11 cellular contexts compared by ENCODE assay signal in the genomic region with DNA sequence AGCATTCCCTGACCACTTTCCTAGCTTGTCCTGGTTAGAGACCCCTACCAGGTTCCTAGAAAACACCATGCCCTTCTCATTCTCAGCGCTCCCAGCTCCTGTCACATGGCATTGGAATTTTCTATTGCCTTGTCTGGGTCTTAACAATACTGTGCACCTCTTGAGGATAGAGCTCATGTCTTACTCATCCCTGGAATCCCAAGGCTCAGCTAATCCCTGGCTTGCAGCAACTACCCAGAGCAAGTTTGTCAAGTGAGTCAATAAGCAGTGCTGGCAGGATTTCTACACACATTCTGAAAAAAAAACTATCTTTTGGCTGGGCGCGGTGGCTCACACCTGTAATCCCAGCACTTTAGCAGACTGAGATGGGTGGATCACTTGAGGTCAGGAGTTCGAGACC. TPM values are rescaled to one million over a fixed set of nuclear protein-coding genes. Genes with fewer than 3 reads are reported as not detected.
DNase-seq lines count a peak whose midpoint lies in the region; ATAC-seq, FAIRE-seq and TF ChIP-seq lines count a peak whose summit lies in the region.
"Had no signal": no experiment of that assay in that cellular context is flagged by ENCODE, and none has a peak within 500 bp of the region (broad histone marks: within the 10 kb centered on the region; RNA-seq: fewer than 3 reads in every experiment).

No MANE protein-coding gene starts in this region.

- ATAC-seq in body of pancreas = peak; percentile 41
- no peak for ATAC-seq in GM18511 (IDR thresholded peaks at IDR 0.05; ENCODE audit: unreplicated experiment)
- ATAC-seq: left ventricle myocardium superior had no signal

- POLR2A ChIA-PET in BJ (lab: Charles Lee) = interaction anchor here (0.7 to 0.8 kb wide), 3 partner anchors 14 to 602 kb away, joined by 3 to 5 read pairs (median 3); partner anchors contain the start of gene SFXN4

- no peak overlapping the region for H3K9ac ChIP-seq in mesendoderm (ENCODE audit: low read length)

- no peak for TF ChIP-seq CTCF in BJ (IDR thresholded peaks at IDR 0.05; ENCODE audit: insufficient read depth, low read depth, low read length)
- no peak for TF ChIP-seq CTCF in body of pancreas (IDR thresholded peaks at IDR 0.05)

- no peak for TF ChIP-seq POLR2A in body of pancreas (IDR thresholded peaks at IDR 0.05)

- no peak overlapping the region for H3K56ac ChIP-seq in mesendoderm (ENCODE audit: low read length)

- H2BK5ac ChIP-seq in mesendoderm (ENCODE audit: low read length) = no peak overlapping the region

- no peak overlapping the region for H3K4ac ChIP-seq in mesendoderm (ENCODE audit: low read depth, low read length)

- no peaks in the 10 kb centered on the region for H3K79me1 ChIP-seq in mesendoderm (ENCODE audit: low read length)

- no peak overlapping the region for H3K23ac ChIP-seq in mesendoderm (ENCODE audit: low read length)

- no peaks in the 10 kb centered on the region for H3K79me2 ChIP-seq in mesendoderm (ENCODE audit: control insufficient read depth, insufficient read depth, low read length)

- CTCF ChIA-PET in BJ (lab: Yijun Ruan, JAX) = interaction anchor here (0.9 to 3.4 kb wide), 7 partner anchors 8 to 59 kb away, joined by 3 to 18 read pairs (median 4); partner anchors contain the start of gene GRK5

- no peak overlapping the region for H4K5ac ChIP-seq in mesendoderm (ENCODE audit: low read length)

- H3K18ac ChIP-seq in mesendoderm (ENCODE audit: low read length) = no peak overlapping the region

- peak; percentile 65 for FAIRE-seq in HTR-8/SVneo (lab: Jason Lieb, UNC)

- H2BK120ac ChIP-seq in mesendoderm (ENCODE audit: low read depth, low read length) = no peak overlapping the region

- H3K4me1 ChIP-seq in body of pancreas (peaks cover 17% of the 10 kb centered on the region), mesendoderm (ENCODE audit: control insufficient read depth, low read depth, low read length) (no peaks in the 10 kb centered on the region)
- H3K4me1 ChIP-seq: uterus had no signal

- H3K27ac ChIP-seq in body of pancreas (peak overlapping the region; percentile 39 to 69 (median 59)), mesendoderm (ENCODE audit: low read depth, low read length) (no peak overlapping the region)
- H3K27ac ChIP-seq: uterus had no signal

- H3K27me3 ChIP-seq in BJ (ENCODE audit: control insufficient read depth, insufficient read depth, low read length) (no peaks in the 10 kb centered on the region), body of pancreas (no peaks in the 10 kb centered on the region), mesendoderm (ENCODE audit: insufficient read depth, low read length, poor library complexity) (no peaks in the 10 kb centered on the region)
- H3K27me3 ChIP-seq: uterus had no signal

- intact Hi-C loops in body of pancreas (cut with DNase I) = no loop called here

- H3K4me2 ChIP-seq in mesendoderm (ENCODE audit: low read length) = no peak overlapping the region

- H2BK15ac ChIP-seq in mesendoderm (replicated peaks; ENCODE audit: low read depth) = no peak overlapping the region

- H4K8ac ChIP-seq in mesendoderm (ENCODE audit: low read depth, low read length) = no peak overlapping the region

- DNase-seq in BJ (ENCODE audit: low read depth) (peak; percentile 88), HTR-8/SVneo (ENCODE audit: insufficient read length, low spot score) (peak; percentile 79), body of pancreas (peak in 2 of 4 donors; percentile 16 to 43), mesendoderm (peak; percentile 73), NCI-H1694 treated with DMSO at 0.1 percent for 48 hours (lab: John Stamatoyannopoulos, UW) (no peak), NCI-H2081 (lab: John Stamatoyannopoulos, UW) (no peak), DMS53 (lab: John Stamatoyannopoulos, UW) (no peak)
- DNase-seq: left ventricle myocardium superior; stimulated activated CD4-positive, alpha-beta T cell treated with anti-CD3 and anti-CD28 coated beads, Interleukin-15, amount 100 ng/mL, for 24 hours; uterus had no signal

- H3K4me3 ChIP-seq in BJ (ENCODE audit: low read depth, low read length) = no peak overlapping the region
- H3K4me3 ChIP-seq in body of pancreas = no peak overlapping the region
- H3K4me3 ChIP-seq in mesendoderm (ENCODE audit: low read length) = no peak overlapping the region
- H3K4me3 ChIP-seq: uterus had no signal

- no peaks in the 10 kb centered on the region for H3K36me3 ChIP-seq in BJ (ENCODE audit: control insufficient read depth, insufficient read depth, low read length)
- no peaks in the 10 kb centered on the region for H3K36me3 ChIP-seq in body of pancreas (replicated peaks in 1 of 2; ENCODE audit: insufficient read depth in 1 of 2, low read depth in 2 of 2)
- no peaks in the 10 kb centered on the region for H3K36me3 ChIP-seq in mesendoderm (ENCODE audit: control insufficient read depth, insufficient read depth, low read length)
- H3K36me3 ChIP-seq: uterus had no signal

- H2AK5ac ChIP-seq in mesendoderm (ENCODE audit: low read length) = no peak overlapping the region

- H3K9me3 ChIP-seq in body of pancreas = no peaks in the 10 kb centered on the region
- H3K9me3 ChIP-seq: uterus had no signal

- 51 to 60% methylated on average over 4 of the region's 4 CpGs for WGBS in body of pancreas, 2 donors
- no CpG with 5 or more reads among the region's 4 CpGs for WGBS in mesendoderm (ENCODE audit: extremely low coverage, insufficient coverage, low lambda C conversion rate)

RNA-seq across cellular contexts. Expression of gene PRDX3, which starts 11.7 kb away (rescaled TPM):
- polyA plus RNA-seq in BJ (2011; rRNA removed) = 280 and 336 TPM in 2 replicates
- 57.8 and 109 TPM in 2 replicates for polyA minus RNA-seq in BJ (2011; rRNA and poly(A)+ RNA removed)
- total RNA-seq in body of pancreas = 10 to 100 TPM; 46.1 to 61.7 TPM
- polyA plus RNA-seq in mesendoderm (2013, experiment 1 of 2) = 163 TPM
- 181 TPM for polyA plus RNA-seq in mesendoderm (2013, experiment 2 of 2)

RNA-seq across cellular contexts. Expression of gene GRK5, which starts 17.0 kb away (rescaled TPM):
- 14.7 and 20.8 TPM in 2 replicates for polyA plus RNA-seq in BJ (2011; rRNA removed)
- 7.6 and 8.3 TPM in 2 replicates for polyA minus RNA-seq in BJ (2011; rRNA and poly(A)+ RNA removed)
- total RNA-seq in body of pancreas = 1 to 10 TPM; 3.4 to 4.9 TPM
- polyA plus RNA-seq in mesendoderm (2013, experiment 1 of 2) = 2.7 TPM
- 2.7 TPM for polyA plus RNA-seq in mesendoderm (2013, experiment 2 of 2)

RNA-seq across cellular contexts. Expression of gene SFXN4, which starts 24.8 kb away (rescaled TPM):
- 9.6 and 15.8 TPM in 2 replicates for polyA plus RNA-seq in BJ (2011; rRNA removed)
- 5.4 and 5.9 TPM in 2 replicates for polyA minus RNA-seq in BJ (2011; rRNA and poly(A)+ RNA removed)
- 10 to 100 TPM; 20.5 to 32.0 TPM for total RNA-seq in body of pancreas
- 40.0 TPM for polyA plus RNA-seq in mesendoderm (2013, experiment 1 of 2)
- 39.8 TPM for polyA plus RNA-seq in mesendoderm (2013, experiment 2 of 2)

Comparison
In these comparisons a context has a peak if more than half of its experiments do, and no peak if none do; other contexts are left out.
1. DNase-seq: peak in BJ (single experiment), HTR-8/SVneo (single experiment) and mesendoderm (single experiment); none in NCI-H1694 treated with DMSO at 0.1 percent for 48 hours (single experiment), NCI-H2081 (0 of 2) and DMS53 (single experiment).